Comparison of ENCODE assay signal across 9 cellular contexts in the genomic region with DNA sequence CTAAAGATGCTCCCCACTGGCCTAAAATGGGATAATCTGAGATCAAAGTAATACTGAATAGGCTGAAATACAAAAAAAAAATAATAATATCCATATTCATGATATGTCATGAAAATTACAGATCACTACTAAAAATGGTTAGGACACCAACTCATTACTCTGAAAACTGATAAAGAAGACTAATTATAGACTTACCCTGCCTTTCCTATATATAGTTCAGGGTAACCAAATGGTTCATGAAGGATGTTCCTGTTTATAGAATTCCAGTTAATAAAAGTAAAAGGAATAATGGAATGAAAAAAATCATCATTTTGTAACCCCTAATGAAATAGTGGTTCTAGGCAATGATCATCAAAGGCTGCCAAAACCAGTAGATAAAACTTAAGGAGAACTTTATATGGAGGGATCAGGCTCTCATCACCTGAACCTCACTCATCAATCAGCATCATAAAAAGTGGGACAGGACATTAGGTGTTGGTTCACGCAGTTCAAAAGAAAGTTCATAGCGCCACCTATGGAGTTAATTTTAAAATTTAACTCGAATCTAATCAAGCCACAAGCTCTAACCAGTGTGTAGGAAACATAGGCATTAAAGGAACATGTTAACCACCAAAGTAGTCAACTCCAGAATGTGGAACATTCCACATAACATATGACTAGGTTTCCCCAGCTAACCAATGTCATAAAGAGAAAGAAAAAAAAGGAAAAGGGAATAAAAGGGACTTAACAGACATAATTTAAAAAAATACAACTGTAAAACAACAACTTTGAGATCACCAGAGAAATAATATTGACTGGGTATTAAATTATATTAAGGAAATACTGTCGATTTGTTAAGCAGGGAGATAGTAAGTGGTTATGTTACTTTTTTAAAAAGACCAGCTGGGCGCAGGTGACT. TPM values are rescaled to one million over a fixed set of nuclear protein-coding genes. Genes with fewer than 3 reads are reported as not detected.
DNase-seq lines count a peak whose midpoint lies in the region; ATAC-seq and TF ChIP-seq lines count a peak whose summit lies in the region.
"Had no signal": no experiment of that assay in that cellular context is flagged by ENCODE, and none has a peak within 500 bp of the region (broad histone marks: within the 10 kb centered on the region; RNA-seq: fewer than 3 reads in every experiment).

No MANE protein-coding gene starts in this region.

- H3K27ac ChIP-seq in colonic mucosa = no peak overlapping the region

- no peaks in the 10 kb centered on the region for H3K27me3 Mint-ChIP-seq in CD14-positive monocyte (ENCODE audit: low read depth in 3 of 3)
- H3K27me3 Mint-ChIP-seq: IgD-negative memory B cell had no signal

- in situ Hi-C loops in GM13976 (cut with MboI; ENCODE audit: low sequenced_read_pairs, unreplicated experiment) = loop anchor here (25.0 kb wide), 1 partner anchor 699 kb away; the partner anchor contains the start of gene DNAJB12

- peaks cover 2% of the 10 kb centered on the region for H3K36me3 ChIP-seq in colonic mucosa

- H3K27ac Mint-ChIP-seq in CD14-positive monocyte = no peak overlapping the region

- DNase-seq in CD14-positive monocyte (ENCODE audit: low spot score) (no peak), GM13976 (ENCODE audit: low spot score) (peak; percentile 22), NCI-H748 treated with DMSO at 0.1 percent for 48 hours (lab: John Stamatoyannopoulos, UW) (peak; percentile 19), colonic mucosa (no peak), myocyte (ENCODE audit: low read depth) (peak; percentile 33)
- no peak for DNase-seq in activated naive CD4-positive, alpha-beta T cell (lab: John Stamatoyannopoulos, UW)

- no peak for ATAC-seq in HG02759 (IDR thresholded peaks at IDR 0.05; ENCODE audit: unreplicated experiment)
- ATAC-seq in GM18505 (IDR thresholded peaks at IDR 0.05; ENCODE audit: unreplicated experiment) = no peak

- peak; percentile 37 for TF ChIP-seq CTCF in CD14-positive monocyte (IDR thresholded peaks at IDR 0.05)
- TF ChIP-seq CTCF in GM13976 (IDR thresholded peaks at IDR 0.05; ENCODE audit: borderline replicate concordance, control extremely low read depth, extremely low read depth, insufficient read depth, missing control alignments) = peak; percentile 6
- TF ChIP-seq CTCF in colonic mucosa (IDR thresholded peaks at IDR 0.05) = peak; percentile 37

- no peaks in the 10 kb centered on the region for H3K4me1 ChIP-seq in colonic mucosa

- TF ChIP-seq POLR2A in GM18505 (IDR thresholded peaks at IDR 0.05; ENCODE audit: borderline replicate concordance, extremely low read depth, insufficient read depth, insufficient read length) = no peak

- H3K36me3 Mint-ChIP-seq in CD14-positive monocyte = peaks cover 44 to 60% of the 10 kb centered on the region in 2 donors

- no peak overlapping the region for H3K4me3 Mint-ChIP-seq in CD14-positive monocyte
- H3K4me3 Mint-ChIP-seq: IgD-negative memory B cell had no signal

- H3K27me3 ChIP-seq in colonic mucosa = no peaks in the 10 kb centered on the region

- no peak overlapping the region for H3K9ac ChIP-seq in colonic mucosa (ENCODE audit: low read depth in 2 of 2, low read length in 2 of 2)

- no peaks in the 10 kb centered on the region for H3K9me3 Mint-ChIP-seq in CD14-positive monocyte
- H3K9me3 Mint-ChIP-seq: IgD-negative memory B cell had no signal

- intact Hi-C loops in CD14-positive monocyte (cut with micrococcal nuclease) = loop anchor here in 1 of 2 donors (10.0 kb wide), 1 partner anchor 696 kb away; no protein-coding TSS in a partner anchor
- intact Hi-C loops in colonic mucosa (cut with DNase I) = loop anchor here (10.0 kb wide), 1 partner anchor 696 kb away; no protein-coding TSS in a partner anchor

- no peaks in the 10 kb centered on the region for H3K9me3 ChIP-seq in colonic mucosa

- no peaks in the 10 kb centered on the region for H3K4me1 Mint-ChIP-seq in CD14-positive monocyte

- H3K4me3 ChIP-seq in colonic mucosa = no peak overlapping the region

RNA-seq across cellular contexts. Expression of gene P4HA1, which starts 35.7 kb away (rescaled TPM):
- 10 to 100 TPM; 43.9 to 44.3 TPM for polyA plus RNA-seq in CD14-positive monocyte
- 10 to 100 TPM; 31.4 to 85.1 TPM for total RNA-seq in colonic mucosa
- total RNA-seq in myocyte = 134 and 179 TPM in 2 replicates
- 125 TPM for polyA plus RNA-seq in myocyte (2012)

RNA-seq across cellular contexts. Expression of gene NUDT13, which starts 49.3 kb away (rescaled TPM):
- polyA plus RNA-seq in CD14-positive monocyte = 1 to 10 TPM in 1 of 2 donors, under 1 TPM in 1; 0.69 to 1.0 TPM
- total RNA-seq in colonic mucosa (1 to 10 TPM; 1.8 to 1.9 TPM), myocyte (2.6 and 4.6 TPM in 2 replicates)
- polyA plus RNA-seq in myocyte (2012) = 2.9 TPM

Comparison
In these comparisons a context has a peak if more than half of its experiments do, and no peak if none do; other contexts are left out.
1. DNase-seq: peak in GM13976 (single experiment), NCI-H748 treated with DMSO at 0.1 percent for 48 hours (single experiment) and myocyte (single experiment); none in CD14-positive monocyte (single experiment), colonic mucosa (single experiment) and activated naive CD4-positive, alpha-beta T cell (0 of 4).
2. Peak in every context shown above with its lines, with median percentiles within 50 percentile points of each other: CTCF ChIP-seq.